ENCODE assay signal across 15 cellular contexts in the genomic region with DNA sequence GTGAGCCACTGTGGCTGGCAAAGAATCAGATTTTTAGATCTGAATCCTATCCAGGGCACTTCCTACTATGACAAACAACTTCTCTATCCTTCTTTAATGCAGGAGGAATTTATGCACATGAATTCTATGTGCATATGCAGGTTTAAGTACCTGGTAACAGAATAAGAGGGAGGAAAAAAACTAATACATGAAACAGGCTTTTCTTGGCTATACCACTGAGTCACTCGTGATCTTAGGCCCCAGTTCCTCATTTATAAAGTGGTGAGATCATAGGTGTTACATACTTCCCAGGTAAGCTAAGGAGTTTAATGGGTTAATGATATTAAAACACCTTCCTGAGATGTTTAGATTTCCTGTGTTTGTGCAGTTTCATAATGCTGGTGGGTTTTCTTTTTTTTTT.
DNase-seq lines count a peak whose midpoint lies in the region; ATAC-seq, FAIRE-seq and TF ChIP-seq lines count a peak whose summit lies in the region.
"Had no signal": no experiment of that assay in that cellular context is flagged by ENCODE, and none has a peak within 500 bp of the region (broad histone marks: within the 10 kb centered on the region; RNA-seq: fewer than 3 reads in every experiment).

No MANE protein-coding gene starts in this region.

- FAIRE-seq in GM12892 (lab: Jason Lieb, UNC) (peak; percentile 9), bronchial epithelial cell (lab: Jason Lieb, UNC) (no peak)
- FAIRE-seq: H1, HepG2 had no signal

- no peak for TF ChIP-seq POLR2A in GM12892 (IDR thresholded peaks at IDR 0.05; ENCODE audit: low read depth, low read length)

- no peak for TF ChIP-seq CTCF in bronchial epithelial cell (IDR thresholded peaks at IDR 0.05; ENCODE audit: insufficient read depth, low read length, severe bottlenecking)

- no peaks in the 10 kb centered on the region for H3K27me3 ChIP-seq in bronchial epithelial cell (ENCODE audit: control insufficient read depth, insufficient read depth, low read length)
- H3K27me3 ChIP-seq: BLaER1 treated with 17β-estradiol and CSF1 and Interleukin-3, amounts not matched to agents 10 nM and 100 nM had no signal

- peak; percentile 96 for ATAC-seq in esophagus mucosa
- ATAC-seq: CD8-positive, alpha-beta T cell; HepG2 had no signal

- no peaks in the 10 kb centered on the region for H3K36me3 ChIP-seq in bronchial epithelial cell (ENCODE audit: control insufficient read depth, insufficient read depth, low read length)

- H3K4me3 ChIP-seq in bronchial epithelial cell (ENCODE audit: low read depth, low read length) = no peak overlapping the region
- H3K4me3 ChIP-seq: BLaER1 treated with 17β-estradiol and CSF1 and Interleukin-3, amounts not matched to agents 10 nM and 100 nM had no signal

- DNase-seq in GM12892 (ENCODE audit: insufficient read length) (no peak), bronchial epithelial cell (ENCODE audit: low read depth) (peak; percentile 65), RPMI8226 (no peak), T-helper 9 cell (no peak), LoVo (ENCODE audit: low spot score) (no peak), T-helper 1 cell (no peak)
- DNase-seq: Calu3; CD8-positive, alpha-beta T cell; DMS79 treated with DMSO at 0.1 percent for 48 hours; GF-D8; H9 had no signal
